1 cellular context compared by ENCODE assay signal in genomic region chr19:9435279-9436268, GRCh38.
A peak's percentile ranks its signal among the peaks of the same experiment; 100 is the strongest.
TF ChIP-seq lines count a peak whose summit lies in the region.

Gene ZNF266 (minus strand): TSS chr19:9435573. CDS start chr19:9420089, 15,484 bp downstream.

TF ChIP-seq in HEK293, 187 proteins besides CTCF, POLR2A, EP300 and RAD21 (continued from another document):
- TF ChIP-seq ZBTB11 (tag by site-specific recombination; conservative IDR thresholded peaks at IDR 0.05; ENCODE audit: low read depth) = peak; percentile 88
- TF ChIP-seq ZNF76 (tag by site-specific recombination; IDR thresholded peaks at IDR 0.05; ENCODE audit: borderline replicate concordance, low read depth) = no peak
- TF ChIP-seq ZNF48 (tag by site-specific recombination; IDR thresholded peaks at IDR 0.05) = no peak
- TF ChIP-seq KLF1 (tag by site-specific recombination; IDR thresholded peaks at IDR 0.05) = no peak
- no peak for TF ChIP-seq ZNF426 (tag by site-specific recombination; IDR thresholded peaks at IDR 0.05)
- no peak for TF ChIP-seq ZNF529 (tag by site-specific recombination; IDR thresholded peaks at IDR 0.05; ENCODE audit: insufficient replicate concordance)
- no peak for TF ChIP-seq OVOL3 (tag by site-specific recombination; IDR thresholded peaks at IDR 0.05)
- peak; percentile 24 for TF ChIP-seq SETDB1 (IDR thresholded peaks at IDR 0.05; ENCODE audit: insufficient read length, low read length)
- TF ChIP-seq ZNF514 (tag by site-specific recombination; IDR thresholded peaks at IDR 0.05) = no peak
- no peak for TF ChIP-seq ZBTB48 (tag by site-specific recombination; IDR thresholded peaks at IDR 0.05)
- TF ChIP-seq ZNF24 (tag by site-specific recombination; IDR thresholded peaks at IDR 0.05) = 0 out of 2 replicates have a peak, but pooled peaks have one; percentile 43
- no peak for TF ChIP-seq YY1 (tag by site-specific recombination; IDR thresholded peaks at IDR 0.05)
- peak; percentile 96 for TF ChIP-seq ZNF518A (tag by site-specific recombination; conservative IDR thresholded peaks at IDR 0.05; ENCODE audit: low read depth)
- peak; percentile 56 for TF ChIP-seq PRDM1 (tag by site-specific recombination; IDR thresholded peaks at IDR 0.05)
- TF ChIP-seq ZNF2 (tag by site-specific recombination; IDR thresholded peaks at IDR 0.05) = peak; percentile 69; the same call in 1 of the 2 replicates
- TF ChIP-seq SP2 (tag by site-specific recombination; IDR thresholded peaks at IDR 0.05) = peak; percentile 64
- peak; percentile 96 for TF ChIP-seq ATF2 (tag by site-specific recombination; IDR thresholded peaks at IDR 0.05; ENCODE audit: low read depth)
- TF ChIP-seq SP3 (tag by site-specific recombination; IDR thresholded peaks at IDR 0.05) = no peak
- no peak for TF ChIP-seq SALL2 (tag by site-specific recombination; IDR thresholded peaks at IDR 0.05; ENCODE audit: borderline replicate concordance)
- peak; percentile 41; the same call in 1 of the 2 replicates for TF ChIP-seq ZXDB (tag by site-specific recombination; IDR thresholded peaks at IDR 0.05)
- peak; percentile 90 for TF ChIP-seq ZBTB21 (tag by site-specific recombination; IDR thresholded peaks at IDR 0.05)
- peak; percentile 45; the same call in 1 of the 2 replicates for TF ChIP-seq PATZ1 (tag by site-specific recombination; IDR thresholded peaks at IDR 0.05)
- no peak for TF ChIP-seq ZNF626 (tag by site-specific recombination; IDR thresholded peaks at IDR 0.05)
- 0 out of 2 replicates have a peak, but pooled peaks have one; percentile 24 for TF ChIP-seq ZEB2 (tag by site-specific recombination; IDR thresholded peaks at IDR 0.05)
